In the genomic region with DNA sequence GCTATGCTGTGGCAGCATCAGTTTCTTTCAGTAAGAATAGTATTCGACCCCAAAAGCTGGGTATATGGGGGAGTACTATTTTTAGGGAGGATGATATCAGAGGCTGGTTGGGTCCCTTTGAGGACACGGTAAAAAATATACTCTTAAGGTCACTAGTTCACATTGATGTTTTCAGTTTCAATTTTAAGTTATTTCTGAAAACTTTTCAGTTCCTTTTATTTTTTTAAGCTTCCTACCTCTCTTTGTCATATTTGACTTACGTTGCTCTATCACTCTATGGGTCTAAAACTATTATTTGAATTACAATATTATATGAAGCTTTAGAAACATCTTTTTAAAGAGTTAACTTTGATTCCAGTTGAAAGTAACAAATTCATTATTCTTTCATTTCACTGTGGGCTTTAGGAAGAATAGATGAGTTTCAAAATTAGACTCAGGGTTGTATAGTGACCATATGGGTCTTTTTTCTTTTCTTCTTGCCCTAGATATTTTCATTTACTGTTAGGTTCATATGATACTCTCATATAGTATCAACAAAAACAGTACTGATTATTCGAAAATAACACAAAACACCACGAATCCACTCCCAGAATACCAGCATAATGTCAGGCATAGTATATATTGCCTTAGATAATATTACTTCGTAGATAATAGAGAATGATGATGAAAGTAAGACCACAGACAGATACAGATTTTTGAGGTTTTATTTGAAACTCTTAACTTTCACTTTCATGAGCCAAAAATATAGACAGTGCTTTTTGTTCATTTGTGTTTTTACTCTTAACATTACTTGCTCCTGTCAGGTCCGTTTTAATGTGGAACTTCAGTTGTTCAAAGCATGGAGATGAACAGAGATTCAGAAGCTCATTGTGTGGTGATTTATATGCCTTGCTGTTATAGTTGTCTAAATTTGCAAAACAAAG, we compare ENCODE assay signal across 1 cellular context.
TF ChIP-seq lines count a peak whose summit lies in the region.

No MANE protein-coding gene starts in this region.

TF ChIP-seq in GM23338, 12 proteins besides CTCF, POLR2A, EP300 and RAD21 (continued from another document):
- TF ChIP-seq, protein P1, sequence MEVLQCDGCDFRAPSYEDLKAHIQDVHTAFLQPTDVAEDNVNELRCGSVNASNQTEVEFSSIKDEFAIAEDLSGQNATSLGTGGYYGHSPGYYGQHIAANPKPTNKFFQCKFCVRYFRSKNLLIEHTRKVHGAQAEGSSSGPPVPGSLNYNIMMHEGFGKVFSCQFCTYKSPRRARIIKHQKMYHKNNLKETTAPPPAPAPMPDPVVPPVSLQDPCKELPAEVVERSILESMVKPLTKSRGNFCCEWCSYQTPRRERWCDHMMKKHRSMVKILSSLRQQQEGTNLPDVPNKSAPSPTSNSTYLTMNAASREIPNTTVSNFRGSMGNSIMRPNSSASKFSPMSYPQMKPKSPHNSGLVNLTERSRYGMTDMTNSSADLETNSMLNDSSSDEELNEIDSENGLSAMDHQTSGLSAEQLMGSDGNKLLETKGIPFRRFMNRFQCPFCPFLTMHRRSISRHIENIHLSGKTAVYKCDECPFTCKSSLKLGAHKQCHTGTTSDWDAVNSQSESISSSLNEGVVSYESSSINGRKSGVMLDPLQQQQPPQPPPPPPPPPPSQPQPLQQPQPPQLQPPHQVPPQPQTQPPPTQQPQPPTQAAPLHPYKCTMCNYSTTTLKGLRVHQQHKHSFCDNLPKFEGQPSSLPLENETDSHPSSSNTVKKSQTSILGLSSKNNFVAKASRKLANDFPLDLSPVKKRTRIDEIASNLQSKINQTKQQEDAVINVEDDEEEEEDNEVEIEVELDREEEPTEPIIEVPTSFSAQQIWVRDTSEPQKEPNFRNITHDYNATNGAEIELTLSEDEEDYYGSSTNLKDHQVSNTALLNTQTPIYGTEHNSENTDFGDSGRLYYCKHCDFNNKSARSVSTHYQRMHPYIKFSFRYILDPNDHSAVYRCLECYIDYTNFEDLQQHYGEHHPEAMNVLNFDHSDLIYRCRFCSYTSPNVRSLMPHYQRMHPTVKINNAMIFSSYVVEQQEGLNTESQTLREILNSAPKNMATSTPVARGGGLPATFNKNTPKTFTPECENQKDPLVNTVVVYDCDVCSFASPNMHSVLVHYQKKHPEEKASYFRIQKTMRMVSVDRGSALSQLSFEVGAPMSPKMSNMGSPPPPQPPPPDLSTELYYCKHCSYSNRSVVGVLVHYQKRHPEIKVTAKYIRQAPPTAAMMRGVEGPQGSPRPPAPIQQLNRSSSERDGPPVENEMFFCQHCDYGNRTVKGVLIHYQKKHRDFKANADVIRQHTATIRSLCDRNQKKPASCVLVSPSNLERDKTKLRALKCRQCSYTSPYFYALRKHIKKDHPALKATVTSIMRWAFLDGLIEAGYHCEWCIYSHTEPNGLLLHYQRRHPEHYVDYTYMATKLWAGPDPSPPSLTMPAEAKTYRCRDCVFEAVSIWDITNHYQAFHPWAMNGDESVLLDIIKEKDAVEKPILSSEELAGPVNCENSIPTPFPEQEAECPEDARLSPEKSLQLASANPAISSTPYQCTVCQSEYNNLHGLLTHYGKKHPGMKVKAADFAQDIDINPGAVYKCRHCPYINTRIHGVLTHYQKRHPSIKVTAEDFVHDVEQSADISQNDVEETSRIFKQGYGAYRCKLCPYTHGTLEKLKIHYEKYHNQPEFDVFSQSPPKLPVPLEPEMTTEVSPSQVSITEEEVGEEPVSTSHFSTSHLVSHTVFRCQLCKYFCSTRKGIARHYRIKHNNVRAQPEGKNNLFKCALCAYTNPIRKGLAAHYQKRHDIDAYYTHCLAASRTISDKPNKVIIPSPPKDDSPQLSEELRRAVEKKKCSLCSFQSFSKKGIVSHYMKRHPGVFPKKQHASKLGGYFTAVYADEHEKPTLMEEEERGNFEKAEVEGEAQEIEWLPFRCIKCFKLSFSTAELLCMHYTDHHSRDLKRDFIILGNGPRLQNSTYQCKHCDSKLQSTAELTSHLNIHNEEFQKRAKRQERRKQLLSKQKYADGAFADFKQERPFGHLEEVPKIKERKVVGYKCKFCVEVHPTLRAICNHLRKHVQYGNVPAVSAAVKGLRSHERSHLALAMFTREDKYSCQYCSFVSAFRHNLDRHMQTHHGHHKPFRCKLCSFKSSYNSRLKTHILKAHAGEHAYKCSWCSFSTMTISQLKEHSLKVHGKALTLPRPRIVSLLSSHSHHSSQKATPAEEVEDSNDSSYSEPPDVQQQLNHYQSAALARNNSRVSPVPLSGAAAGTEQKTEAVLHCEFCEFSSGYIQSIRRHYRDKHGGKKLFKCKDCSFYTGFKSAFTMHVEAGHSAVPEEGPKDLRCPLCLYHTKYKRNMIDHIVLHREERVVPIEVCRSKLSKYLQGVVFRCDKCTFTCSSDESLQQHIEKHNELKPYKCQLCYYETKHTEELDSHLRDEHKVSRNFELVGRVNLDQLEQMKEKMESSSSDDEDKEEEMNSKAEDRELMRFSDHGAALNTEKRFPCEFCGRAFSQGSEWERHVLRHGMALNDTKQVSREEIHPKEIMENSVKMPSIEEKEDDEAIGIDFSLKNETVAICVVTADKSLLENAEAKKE (CRISPR knock-in tag; IDR thresholded peaks at IDR 0.05), result no peak
- TF ChIP-seq, protein P2, sequence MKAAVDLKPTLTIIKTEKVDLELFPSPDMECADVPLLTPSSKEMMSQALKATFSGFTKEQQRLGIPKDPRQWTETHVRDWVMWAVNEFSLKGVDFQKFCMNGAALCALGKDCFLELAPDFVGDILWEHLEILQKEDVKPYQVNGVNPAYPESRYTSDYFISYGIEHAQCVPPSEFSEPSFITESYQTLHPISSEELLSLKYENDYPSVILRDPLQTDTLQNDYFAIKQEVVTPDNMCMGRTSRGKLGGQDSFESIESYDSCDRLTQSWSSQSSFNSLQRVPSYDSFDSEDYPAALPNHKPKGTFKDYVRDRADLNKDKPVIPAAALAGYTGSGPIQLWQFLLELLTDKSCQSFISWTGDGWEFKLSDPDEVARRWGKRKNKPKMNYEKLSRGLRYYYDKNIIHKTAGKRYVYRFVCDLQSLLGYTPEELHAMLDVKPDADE (IDR thresholded peaks at IDR 0.05), result no peak
- no peak for TF ChIP-seq JUNB (IDR thresholded peaks at IDR 0.05; ENCODE audit: unreplicated experiment)
